In the genomic region with DNA sequence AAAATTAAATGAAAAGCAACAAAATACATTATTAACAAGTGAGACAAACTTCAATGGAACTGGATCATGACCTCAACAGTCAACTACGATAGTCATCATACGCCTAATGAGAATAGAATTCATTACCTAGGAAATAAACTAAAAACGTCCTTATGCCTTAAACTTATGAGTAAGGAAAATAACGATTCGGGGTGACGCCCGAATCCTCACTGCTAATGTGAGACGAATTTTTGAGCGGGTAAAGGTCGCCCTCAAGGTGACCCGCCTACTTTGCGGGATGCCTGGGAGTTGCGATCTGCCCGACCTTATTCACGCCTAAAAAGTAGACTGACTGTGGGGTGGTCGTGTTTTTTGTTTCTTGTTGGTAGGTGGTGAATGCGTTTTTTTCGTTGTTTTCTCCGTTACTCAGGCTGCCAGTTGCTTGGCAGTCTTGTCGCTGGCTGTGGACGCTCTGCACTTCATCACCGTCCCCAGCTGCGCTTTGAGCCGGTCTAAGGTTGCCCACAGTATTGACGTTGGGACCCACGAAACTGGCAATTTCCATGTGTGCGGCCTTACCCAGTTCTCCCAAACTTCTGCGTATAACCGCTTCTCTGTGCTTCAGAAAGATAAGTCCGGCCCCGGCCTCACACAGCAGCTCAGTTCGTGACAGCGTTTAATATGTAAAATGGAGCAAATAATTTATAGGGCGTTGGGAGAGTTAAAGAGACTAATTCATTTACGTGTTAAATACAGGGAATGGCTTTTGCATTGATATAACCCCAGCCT, we compare ENCODE assay signal across 8 cellular contexts. TPM values are rescaled to one million over a fixed set of nuclear protein-coding genes. Genes with fewer than 3 reads are reported as not detected.
DNase-seq lines count a peak whose midpoint lies in the region; ATAC-seq, FAIRE-seq and TF ChIP-seq lines count a peak whose summit lies in the region.

No MANE protein-coding gene starts in this region.

- H4K20me1 ChIP-seq in keratinocyte (ENCODE audit: control insufficient read depth, extremely low read depth, insufficient read depth, low read length): peaks cover 7% of the 10 kb centered on the region

- H3K4me1 ChIP-seq in keratinocyte (ENCODE audit: control insufficient read depth, extremely low read depth, insufficient read depth, low read length): peaks cover 23% of the 10 kb centered on the region

- no peaks in the 10 kb centered on the region for H3K9me3 Mint-ChIP-seq in WTC11

- POLR2A ChIA-PET in WTC11 (lab: Charles Lee): interaction anchor here (0.6 to 1.5 kb wide), 5 partner anchors 40 to 253 kb away, joined by 3 to 5 read pairs (median 3); no protein-coding TSS in a partner anchor

- in situ Hi-C loops in ACHN (cut with HindIII; ENCODE audit: low pct_ligation_motif_present, low pct_unique_long_range_greater_than_20kb, low sequenced_read_pairs): no loop called here

- peak overlapping the region; percentile 65 for H2AFZ ChIP-seq in keratinocyte (ENCODE audit: control insufficient read depth, low read length)

- TF ChIP-seq CTCF in WTC11 (IDR thresholded peaks at IDR 0.05) (no peak), keratinocyte (optimal IDR thresholded peaks at IDR 0.05 in 1 of 3, IDR thresholded peaks at IDR 0.05 in 1 of 3, conservative IDR thresholded peaks at IDR 0.05 in 1 of 3; ENCODE audit: extremely low read depth in 1 of 3, insufficient read depth in 2 of 3, low read length in 3 of 3) (peak in 1 of 3 experiments; percentile 16)

- H3K27me3 Mint-ChIP-seq in WTC11 (ENCODE audit: low read depth): no peaks in the 10 kb centered on the region

- H3K4me2 ChIP-seq in keratinocyte (ENCODE audit: control insufficient read depth, extremely low read depth, insufficient read depth, low read depth, low read length): peak overlapping the region; percentile 80

- ATAC-seq in GM18870 (IDR thresholded peaks at IDR 0.05; ENCODE audit: unreplicated experiment) (peak; percentile 57), HG03135 (IDR thresholded peaks at IDR 0.05; ENCODE audit: unreplicated experiment) (peak; percentile 61), WTC11 (peak; percentile 88)

- peaks cover 39% of the 10 kb centered on the region for H3K79me2 ChIP-seq in keratinocyte (ENCODE audit: control insufficient read depth, insufficient read depth, low read length)

- dilution Hi-C loops in keratinocyte (cut with MboI; ENCODE audit: extremely low pct_ligation_motif_present, low sequenced_read_pairs): no loop called here

- peaks cover 18% of the 10 kb centered on the region for H3K36me3 Mint-ChIP-seq in WTC11

- peaks cover 7 to 23% of the 10 kb centered on the region in 2 experiments for H3K36me3 ChIP-seq in keratinocyte (ENCODE audit: control insufficient read depth in 2 of 2, extremely low read depth in 1 of 2, insufficient read depth in 2 of 2, low read length in 2 of 2)

- H3K9me1 ChIP-seq in keratinocyte (ENCODE audit: control insufficient read depth, extremely low read depth, insufficient read depth, low read length): peaks cover 8% of the 10 kb centered on the region

- peak overlapping the region; percentile 73 to 90 (median 79) for H3K4me3 ChIP-seq in keratinocyte (ENCODE audit: control insufficient read depth in 2 of 3, extremely low read depth in 1 of 3, insufficient read depth in 2 of 3, low read depth in 1 of 3, low read length in 3 of 3)

- FAIRE-seq in keratinocyte (lab: Jason Lieb, UNC): peak; percentile 48

- H3K4me3 Mint-ChIP-seq in WTC11: peak overlapping the region; percentile 90

- H3K9me3 ChIP-seq in keratinocyte (ENCODE audit: control insufficient read depth, low read depth, low read length): no peaks in the 10 kb centered on the region

- H3K4me1 Mint-ChIP-seq in WTC11: peaks cover 32% of the 10 kb centered on the region

- DNase-seq in ACHN: peak; percentile 97
- peak; percentile 90 for DNase-seq in NCI-H2227 (lab: John Stamatoyannopoulos, UW; ENCODE audit: unreplicated experiment)
- peak; percentile 78 for DNase-seq in WTC11 (ENCODE audit: low spot score)
- peak; percentile 90 for DNase-seq in central memory CD4-positive, alpha-beta T cell
- DNase-seq in keratinocyte (ENCODE audit: low read depth, low spot score): no peak
- peak; percentile 82 to 92 (median 91) for DNase-seq in stimulated activated CD4-positive, alpha-beta T cell treated with anti-CD3 and anti-CD28 coated beads, Interleukin-12 subunit alpha, Interleukin-12 subunit beta, amount 100 ng/mL, for 48 hours (ENCODE audit: low read depth in 2 of 3, low spot score in 1 of 3)

- CTCF ChIA-PET in WTC11 (lab: Charles Lee): interaction anchor here (0.6 to 3.0 kb wide), 6 partner anchors 8 to 573 kb away, joined by 3 to 7 read pairs (median 5); a partner anchor contains a TSS

- no peaks in the 10 kb centered on the region for H3K27me3 ChIP-seq in keratinocyte (ENCODE audit: control insufficient read depth, extremely low read depth, insufficient read depth, low read length)

- peak overlapping the region; percentile 92 for H3K9ac ChIP-seq in keratinocyte (ENCODE audit: control insufficient read depth, extremely low read depth, insufficient read depth, low read length)

- peak overlapping the region; percentile 100 for H3K27ac ChIP-seq in keratinocyte (ENCODE audit: control insufficient read depth, insufficient read depth, low read length)

- H3K27ac Mint-ChIP-seq in WTC11: peak overlapping the region; percentile 100

TF ChIP-seq in WTC11, 78 proteins besides CTCF, POLR2A, EP300 and RAD21 (continues in another document):
- TF ChIP-seq CREM (CRISPR knock-in tag; IDR thresholded peaks at IDR 0.05) (peak; percentile 91), GRHL2 (CRISPR knock-in tag; IDR thresholded peaks at IDR 0.05; ENCODE audit: insufficient replicate concordance, severe bottlenecking) (no peak), ZNF263 (CRISPR knock-in tag; IDR thresholded peaks at IDR 0.05; ENCODE audit: low read depth) (peak; percentile 69)
- TF ChIP-seq, protein P1, sequence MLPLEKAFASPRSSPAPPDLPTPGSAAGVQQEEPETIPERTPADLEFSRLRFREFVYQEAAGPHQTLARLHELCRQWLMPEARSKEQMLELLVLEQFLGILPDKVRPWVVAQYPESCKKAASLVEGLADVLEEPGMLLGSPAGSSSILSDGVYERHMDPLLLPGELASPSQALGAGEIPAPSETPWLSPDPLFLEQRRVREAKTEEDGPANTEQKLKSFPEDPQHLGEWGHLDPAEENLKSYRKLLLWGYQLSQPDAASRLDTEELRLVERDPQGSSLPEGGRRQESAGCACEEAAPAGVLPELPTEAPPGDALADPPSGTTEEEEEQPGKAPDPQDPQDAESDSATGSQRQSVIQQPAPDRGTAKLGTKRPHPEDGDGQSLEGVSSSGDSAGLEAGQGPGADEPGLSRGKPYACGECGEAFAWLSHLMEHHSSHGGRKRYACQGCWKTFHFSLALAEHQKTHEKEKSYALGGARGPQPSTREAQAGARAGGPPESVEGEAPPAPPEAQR (CRISPR knock-in tag; IDR thresholded peaks at IDR 0.05): peak; percentile 30; the same call in 1 of the 2 replicates
- TF ChIP-seq, protein P2, sequence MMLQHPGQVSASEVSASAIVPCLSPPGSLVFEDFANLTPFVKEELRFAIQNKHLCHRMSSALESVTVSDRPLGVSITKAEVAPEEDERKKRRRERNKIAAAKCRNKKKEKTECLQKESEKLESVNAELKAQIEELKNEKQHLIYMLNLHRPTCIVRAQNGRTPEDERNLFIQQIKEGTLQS (CRISPR knock-in tag; conservative IDR thresholded peaks at IDR 0.05): 0 out of 2 replicates have a peak, but pooled peaks have one; percentile 42
- TF ChIP-seq, protein P3, sequence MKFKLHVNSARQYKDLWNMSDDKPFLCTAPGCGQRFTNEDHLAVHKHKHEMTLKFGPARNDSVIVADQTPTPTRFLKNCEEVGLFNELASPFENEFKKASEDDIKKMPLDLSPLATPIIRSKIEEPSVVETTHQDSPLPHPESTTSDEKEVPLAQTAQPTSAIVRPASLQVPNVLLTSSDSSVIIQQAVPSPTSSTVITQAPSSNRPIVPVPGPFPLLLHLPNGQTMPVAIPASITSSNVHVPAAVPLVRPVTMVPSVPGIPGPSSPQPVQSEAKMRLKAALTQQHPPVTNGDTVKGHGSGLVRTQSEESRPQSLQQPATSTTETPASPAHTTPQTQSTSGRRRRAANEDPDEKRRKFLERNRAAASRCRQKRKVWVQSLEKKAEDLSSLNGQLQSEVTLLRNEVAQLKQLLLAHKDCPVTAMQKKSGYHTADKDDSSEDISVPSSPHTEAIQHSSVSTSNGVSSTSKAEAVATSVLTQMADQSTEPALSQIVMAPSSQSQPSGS (CRISPR knock-in tag; IDR thresholded peaks at IDR 0.05; ENCODE audit: borderline replicate concordance, low read depth): peak; percentile 40; the same call in 1 of the 2 replicates

RNA-seq across cellular contexts. Expression of a gene that starts 0.6 kb away (rescaled TPM):
- total RNA-seq in WTC11 (2021): 73.2 to 88.7 TPM (median 82.1 TPM) in 3 replicates
- polyA plus RNA-seq in keratinocyte: 38.5 to 41.9 TPM (median 38.7 TPM) in 3 replicates
- polyA plus RNA-seq in keratinocyte (2011; ENCODE audit: low read depth): 25.1 TPM
- 35.2 and 37.0 TPM in 2 replicates for polyA plus RNA-seq in keratinocyte (2011; cell fraction: cytosol; rRNA removed)
- polyA plus RNA-seq in keratinocyte (2011; cell fraction: nucleus; rRNA removed): 53.9 and 59.9 TPM in 2 replicates
- 38.2 and 44.5 TPM in 2 replicates for polyA plus RNA-seq in keratinocyte (2012; ENCODE audit: low replicate concordance)
- polyA minus RNA-seq in keratinocyte: 33.9 to 36.7 TPM (median 34.8 TPM) in 3 replicates
- 19.0 TPM for polyA minus RNA-seq in keratinocyte (2011; cell fraction: cytosol; rRNA and poly(A)+ RNA removed)
- 22.8 and 31.6 TPM in 2 replicates for polyA minus RNA-seq in keratinocyte (2011; cell fraction: nucleus; rRNA and poly(A)+ RNA removed)

RNA-seq across cellular contexts. Expression of a gene that starts 25.1 kb away (rescaled TPM):
- 0.23 to 0.74 TPM (median 0.25 TPM) in 3 replicates for total RNA-seq in WTC11 (2021)
- polyA plus RNA-seq in keratinocyte: not detected in 3 replicates
- polyA plus RNA-seq in keratinocyte (2011; ENCODE audit: low read depth): 0.46 TPM
- polyA plus RNA-seq in keratinocyte (2011; cell fraction: cytosol; rRNA removed): 0.14 TPM in 1 of 2 replicates, not detected in the other
- 0.22 and 0.28 TPM in 2 replicates for polyA plus RNA-seq in keratinocyte (2011; cell fraction: nucleus; rRNA removed)
- polyA plus RNA-seq in keratinocyte (2012; ENCODE audit: low replicate concordance): not detected in 2 replicates
- 0.33 to 2.7 TPM in 2 of 3 replicates, not detected in the other for polyA minus RNA-seq in keratinocyte
- not detected for polyA minus RNA-seq in keratinocyte (2011; cell fraction: cytosol; rRNA and poly(A)+ RNA removed)
- 0.63 TPM in 1 of 2 replicates, not detected in the other for polyA minus RNA-seq in keratinocyte (2011; cell fraction: nucleus; rRNA and poly(A)+ RNA removed)

RNA-seq across cellular contexts. Expression of a gene that starts 33.9 kb away (rescaled TPM):
- 85.4 to 98.7 TPM (median 93.9 TPM) in 3 replicates for total RNA-seq in WTC11 (2021)
- polyA plus RNA-seq in keratinocyte: 92.3 to 130 TPM (median 102 TPM) in 3 replicates
- polyA plus RNA-seq in keratinocyte (2011; ENCODE audit: low read depth): 25.3 TPM
- polyA plus RNA-seq in keratinocyte (2011; cell fraction: cytosol; rRNA removed): 97.1 and 168 TPM in 2 replicates
- 81.0 and 113 TPM in 2 replicates for polyA plus RNA-seq in keratinocyte (2011; cell fraction: nucleus; rRNA removed)
- 103 and 190 TPM in 2 replicates for polyA plus RNA-seq in keratinocyte (2012; ENCODE audit: low replicate concordance)
- 105 to 302 TPM (median 113 TPM) in 3 replicates for polyA minus RNA-seq in keratinocyte
- polyA minus RNA-seq in keratinocyte (2011; cell fraction: cytosol; rRNA and poly(A)+ RNA removed): 191 TPM
- polyA minus RNA-seq in keratinocyte (2011; cell fraction: nucleus; rRNA and poly(A)+ RNA removed): 57.7 and 69.0 TPM in 2 replicates
